30 cellular contexts compared by ENCODE assay signal in genomic region chr15:73331501-73331900, GRCh38. TPM values are rescaled to one million over a fixed set of nuclear protein-coding genes. Genes with fewer than 3 reads are reported as not detected.
"Had no signal": no experiment of that assay in that cellular context is flagged by ENCODE, and none has a peak within 500 bp of the region (broad histone marks: within the 10 kb centered on the region; RNA-seq: fewer than 3 reads in every experiment).

No MANE protein-coding gene starts in this region.

- H3K27me3 ChIP-seq: esophagus muscularis mucosa, testis had no signal

- ATAC-seq: foreskin keratinocyte; gastroesophageal sphincter; heart left ventricle; left colon; mucosa of descending colon; psoas muscle; sciatic nerve; stimulated activated effector memory CD8-positive, alpha-beta T cell treated with anti-CD3 and anti-CD28 coated beads, Interleukin-12 subunit alpha, Interleukin-12 subunit beta, amount 100 ng/mL, for 72 hours had no signal

- H3K36me3 ChIP-seq: esophagus muscularis mucosa, gastroesophageal sphincter, left ventricle myocardium inferior, stomach, tibial artery had no signal

- H3K4me1 ChIP-seq: esophagus muscularis mucosa, foreskin keratinocyte, gastroesophageal sphincter, psoas muscle, stomach had no signal

- DNase-seq: dermis blood vessel endothelial cell; effector memory CD4-positive, alpha-beta T cell; foreskin keratinocyte; hippocampal formation; kidney glomerular epithelial cell; left colon; left ventricle myocardium inferior; mucosa of descending colon; naive B cell; nephron progenitor cell; nucleus accumbens; psoas muscle; stimulated activated CD4-positive, alpha-beta T cell treated with anti-CD3 and anti-CD28 coated beads, Interleukin-2, amount 100 ng/mL, for 24 hours; stimulated activated CD4-positive, alpha-beta T cell treated with anti-CD3 and anti-CD28 coated beads, Interleukin-4, amount 100 ng/mL, for 24 hours; stimulated activated naive CD4-positive, alpha-beta T cell treated with Interleukin-2 at 50 U/mL for 16 hours; stomach; testis; tibial artery had no signal

- H3K27ac ChIP-seq: coronary artery, esophagus muscularis mucosa, foreskin keratinocyte, gastroesophageal sphincter, heart left ventricle, left ventricle myocardium inferior, psoas muscle, stomach, tibial artery had no signal

- H3K4me3 ChIP-seq: coronary artery, esophagus muscularis mucosa, gastroesophageal sphincter, heart left ventricle, left ventricle myocardium inferior, lung, mucosa of descending colon, psoas muscle, stomach, testis, tibial artery had no signal

- FAIRE-seq: endothelial cell of umbilical vein, islet of Langerhans, urothelium cell line had no signal

- H3K9me3 ChIP-seq: esophagus muscularis mucosa, gastroesophageal sphincter, heart left ventricle, left ventricle myocardium inferior, mucosa of descending colon, psoas muscle, stomach, testis, tibial artery had no signal

RNA-seq across cellular contexts. Expression of gene HCN4, which starts 37.3 kb away (rescaled TPM):
- total RNA-seq: dermis blood vessel endothelial cell, endothelial cell of umbilical vein, fibroblast of lung, osteocyte, psoas muscle, sciatic nerve had no signal
- polyA plus RNA-seq: fibroblast of lung, foreskin keratinocyte, psoas muscle had no signal
